In genomic region chr1:11800756-11801433, GRCh38 we compare ENCODE assay signal across 14 cellular contexts. TPM values are rescaled to one million over a fixed set of nuclear protein-coding genes. Genes with fewer than 3 reads are reported as not detected.
A peak's percentile ranks its signal among the peaks of the same experiment; 100 is the strongest.
DNase-seq lines count a peak whose midpoint lies in the region; ATAC-seq, FAIRE-seq and TF ChIP-seq lines count a peak whose summit lies in the region.
"Had no signal": no experiment of that assay in that cellular context is flagged by ENCODE, and none has a peak within 500 bp of the region (broad histone marks: within the 10 kb centered on the region; RNA-seq: fewer than 3 reads in every experiment).

No MANE protein-coding gene starts in this region.

- no peak for TF ChIP-seq POLR2A in heart left ventricle (IDR thresholded peaks at IDR 0.05)
- no peak for TF ChIP-seq POLR2A in spleen (IDR thresholded peaks at IDR 0.05)

- peaks cover 36% of the 10 kb centered on the region for H3K36me3 Mint-ChIP-seq in MCF 10A (ENCODE audit: insufficient read depth, unreplicated experiment)
- peaks cover 34% of the 10 kb centered on the region for H3K36me3 Mint-ChIP-seq in activated T-helper 2 cell treated with anti-CD3 and anti-CD28 coated beads, Interferon-gamma antibody, Interleukin-2, Interleukin-4, amounts not matched to agents 10 μg/mL and 5 μg/mL and 100 μg/mL, durations not matched to agents 14 hours and 24 hours and 36 hours (ENCODE audit: low read depth)

- peak overlapping the region in 11 of 12 donors; percentile 14 to 100 (median 99) for H3K27ac ChIP-seq in heart left ventricle
- peak overlapping the region in 6 of 8 donors; percentile 5 to 98 (median 97) for H3K27ac ChIP-seq in spleen

- no peaks in the 10 kb centered on the region for H3K9me3 ChIP-seq in heart left ventricle
- H3K9me3 ChIP-seq in spleen, result no peaks in the 10 kb centered on the region
- H3K9me3 ChIP-seq: Caco-2, mucosa of descending colon had no signal

- CTCF ChIA-PET in MCF 10A (lab: Yijun Ruan, JAX), result interaction anchor here (1.0 kb wide), 1 partner anchor 15 kb away, joined by 3 read pairs; no protein-coding TSS in a partner anchor

- intact Hi-C loops in heart left ventricle (cut with DNase I) (loop anchor here in 5 of 10 donors (5.0 to 10.0 kb wide), 3 partner anchors 64 to 526 kb away; partner anchors contain the start of genes AGTRAP (in 5 of the 5) and UBIAD1 (in 1 of the 5)), spleen (cut with DNase I; ENCODE audit: low total_unique reads) (loop anchor here (5.0 kb wide), 1 partner anchor 69 kb away; no protein-coding TSS in a partner anchor), MCF 10A (cut with micrococcal nuclease) (no loop called here)
- intact Hi-C loops in activated T-helper 2 cell treated with anti-CD3 and anti-CD28 coated beads, Interferon-gamma antibody, Interleukin-2, Interleukin-4, amounts not matched to agents 10 μg/mL and 5 μg/mL and 100 μg/mL, durations not matched to agents 14 hours and 24 hours and 36 hours (cut with micrococcal nuclease), result no loop called here

- DNase-seq in RCC 7860 (ENCODE audit: low spot score), result peak; percentile 91
- DNase-seq in heart left ventricle, result peak in 2 of 5 donors; percentile 13 to 51
- DNase-seq in spleen, result no peak
- DNase-seq in MCF 10A (ENCODE audit: unreplicated experiment), result no peak
- no peak for DNase-seq in activated T-helper 2 cell treated with anti-CD3 and anti-CD28 coated beads, Interferon-gamma antibody, Interleukin-2, Interleukin-4, amounts not matched to agents 10 μg/mL and 5 μg/mL and 100 μg/mL, durations not matched to agents 14 hours and 24 hours and 36 hours (ENCODE audit: low spot score)
- DNase-seq: activated CD4-positive, alpha-beta T cell treated with anti-CD3 and anti-CD28 coated beads, Interleukin-2, amount 50 U/mL, for 1 hour; activated gamma-delta T cell; Caco-2 had no signal

- BruUV-seq in MCF 10A (replicated peaks; lab: Mats Ljungman, UMichigan), result no TSS peak

- no peak for TF ChIP-seq CTCF in heart left ventricle (IDR thresholded peaks at IDR 0.05)
- TF ChIP-seq CTCF in spleen (IDR thresholded peaks at IDR 0.05 in 8 of 11, conservative IDR thresholded peaks at IDR 0.05 in 3 of 11), result no peak
- no peak for TF ChIP-seq CTCF in MCF 10A (IDR thresholded peaks at IDR 0.05; ENCODE audit: unreplicated experiment)

- ATAC-seq in heart left ventricle (no peak), HG03378 (IDR thresholded peaks at IDR 0.05; ENCODE audit: unreplicated experiment) (no peak)
- ATAC-seq: esophagus mucosa, mucosa of descending colon had no signal

- POLR2A ChIA-PET in MCF 10A (lab: Yijun Ruan, JAX), result interaction anchor here (4.6 to 4.9 kb wide), 2 partner anchors 12 to 64 kb away, joined by 63 to 87 read pairs; partner anchors contain the start of gene AGTRAP

- peaks cover 0 to 59% (median 38%) of the 10 kb centered on the region in 9 donors for H3K36me3 ChIP-seq in heart left ventricle
- H3K36me3 ChIP-seq in spleen, result peaks cover 0 to 63% (median 39%) of the 10 kb centered on the region in 6 donors

- no peaks in the 10 kb centered on the region for H3K27me3 ChIP-seq in heart left ventricle
- no peaks in the 10 kb centered on the region for H3K27me3 ChIP-seq in spleen (replicated peaks in 1 of 7)

- H3K4me3 ChIP-seq in heart left ventricle (peak overlapping the region in 7 of 12 donors; percentile 67 to 94 (median 84)), spleen (peak overlapping the region in 5 of 8 donors; percentile 65 to 97 (median 80))
- H3K4me3 ChIP-seq: mucosa of descending colon had no signal

- FAIRE-seq in RCC 7860 (lab: Jason Lieb, UNC), result peak; percentile 93

- no peak overlapping the region for H3K4me3 Mint-ChIP-seq in MCF 10A (ENCODE audit: unreplicated experiment)
- H3K4me3 Mint-ChIP-seq in activated T-helper 2 cell treated with anti-CD3 and anti-CD28 coated beads, Interferon-gamma antibody, Interleukin-2, Interleukin-4, amounts not matched to agents 10 μg/mL and 5 μg/mL and 100 μg/mL, durations not matched to agents 14 hours and 24 hours and 36 hours (ENCODE audit: low read depth), result no peak overlapping the region

- H3K27me3 Mint-ChIP-seq in MCF 10A (ENCODE audit: insufficient read depth, unreplicated experiment), result no peaks in the 10 kb centered on the region
- no peaks in the 10 kb centered on the region for H3K27me3 Mint-ChIP-seq in activated T-helper 2 cell treated with anti-CD3 and anti-CD28 coated beads, Interferon-gamma antibody, Interleukin-2, Interleukin-4, amounts not matched to agents 10 μg/mL and 5 μg/mL and 100 μg/mL, durations not matched to agents 14 hours and 24 hours and 36 hours (ENCODE audit: low read depth)
- H3K27me3 Mint-ChIP-seq: central memory CD8-positive, alpha-beta T cell had no signal

- H3K4me1 ChIP-seq in heart left ventricle, result peaks cover 19 to 87% (median 65%) of the 10 kb centered on the region in 12 donors
- H3K4me1 ChIP-seq in spleen, result peaks cover 40 to 96% (median 74%) of the 10 kb centered on the region in 6 donors

- 58 to 81% (median 71%) methylated on average over 16 to 21 of the region's 21 CpGs for WGBS in heart left ventricle, 4 donors
- 81 to 93% (median 88%) methylated on average over 14 to 21 of the region's 21 CpGs for WGBS in spleen, 5 donors

- H3K27ac Mint-ChIP-seq in MCF 10A (ENCODE audit: low read depth, unreplicated experiment), result no peak overlapping the region
- H3K27ac Mint-ChIP-seq in activated T-helper 2 cell treated with anti-CD3 and anti-CD28 coated beads, Interferon-gamma antibody, Interleukin-2, Interleukin-4, amounts not matched to agents 10 μg/mL and 5 μg/mL and 100 μg/mL, durations not matched to agents 14 hours and 24 hours and 36 hours, result no peak overlapping the region

- no peaks in the 10 kb centered on the region for H3K9me3 Mint-ChIP-seq in MCF 10A (ENCODE audit: unreplicated experiment)
- no peaks in the 10 kb centered on the region for H3K9me3 Mint-ChIP-seq in activated T-helper 2 cell treated with anti-CD3 and anti-CD28 coated beads, Interferon-gamma antibody, Interleukin-2, Interleukin-4, amounts not matched to agents 10 μg/mL and 5 μg/mL and 100 μg/mL, durations not matched to agents 14 hours and 24 hours and 36 hours
- H3K9me3 Mint-ChIP-seq: central memory CD8-positive, alpha-beta T cell had no signal

- peaks cover 17% of the 10 kb centered on the region for H3K4me1 Mint-ChIP-seq in MCF 10A (ENCODE audit: insufficient read depth, unreplicated experiment)
- peaks cover 28% of the 10 kb centered on the region for H3K4me1 Mint-ChIP-seq in activated T-helper 2 cell treated with anti-CD3 and anti-CD28 coated beads, Interferon-gamma antibody, Interleukin-2, Interleukin-4, amounts not matched to agents 10 μg/mL and 5 μg/mL and 100 μg/mL, durations not matched to agents 14 hours and 24 hours and 36 hours (ENCODE audit: low read depth)

RNA-seq across cellular contexts. Expression of gene MTHFR, which starts 4.9 kb away (rescaled TPM):
- 10 to 100 TPM; 26.9 to 61.2 (median 38.1) TPM for total RNA-seq in heart left ventricle
- polyA plus RNA-seq in heart left ventricle, result 10 to 100 TPM; 21.9 to 45.9 TPM
- total RNA-seq in spleen, result 10 to 100 TPM; 46.5 to 79.8 (median 76.0) TPM
- polyA plus RNA-seq in spleen, result 10 to 100 TPM in 1 of 3 donors, 1 to 10 TPM in 2; 6.7 to 23.4 (median 8.3) TPM
- total RNA-seq in MCF 10A (2022), result 14.0 and 17.8 TPM in 2 replicates
- 18.8 and 21.4 TPM in 2 replicates for total RNA-seq in activated T-helper 2 cell treated with anti-CD3 and anti-CD28 coated beads, Interferon-gamma antibody, Interleukin-2, Interleukin-4, amounts not matched to agents 10 μg/mL and 5 μg/mL and 100 μg/mL, durations not matched to agents 14 hours and 24 hours and 36 hours

RNA-seq across cellular contexts. Expression of gene CLCN6, which starts 5.1 kb away (rescaled TPM):
- 10 to 100 TPM; 11.6 to 21.5 (median 17.2) TPM for total RNA-seq in heart left ventricle
- 10 to 100 TPM; 10.2 to 17.2 TPM for polyA plus RNA-seq in heart left ventricle
- total RNA-seq in spleen, result 10 to 100 TPM; 21.2 to 34.4 (median 27.9) TPM
- polyA plus RNA-seq in spleen, result 10 to 100 TPM in 2 of 3 donors, 1 to 10 TPM in 1; 6.3 to 13.5 (median 12.4) TPM
- 12.3 and 24.7 TPM in 2 replicates for total RNA-seq in MCF 10A (2022)
- total RNA-seq in activated T-helper 2 cell treated with anti-CD3 and anti-CD28 coated beads, Interferon-gamma antibody, Interleukin-2, Interleukin-4, amounts not matched to agents 10 μg/mL and 5 μg/mL and 100 μg/mL, durations not matched to agents 14 hours and 24 hours and 36 hours, result 18.8 and 18.9 TPM in 2 replicates

RNA-seq across cellular contexts. Expression of gene C1orf167, which starts 38.9 kb away (rescaled TPM):
- total RNA-seq in heart left ventricle, result 1 to 10 TPM; 1.5 to 7.6 (median 3.1) TPM
- 1 to 10 TPM; 4.1 to 4.9 TPM for polyA plus RNA-seq in heart left ventricle
- total RNA-seq in spleen, result 1 to 10 TPM in 1 of 7 donors, under 1 TPM in 5, not detected in 1; 0.74 to 4.8 (median 0.86) TPM
- 1 to 10 TPM in 2 of 3 donors, under 1 TPM in 1; 0.96 to 1.7 (median 1.7) TPM for polyA plus RNA-seq in spleen
- not detected in 2 replicates for total RNA-seq in MCF 10A (2022)
- not detected in 2 replicates for total RNA-seq in activated T-helper 2 cell treated with anti-CD3 and anti-CD28 coated beads, Interferon-gamma antibody, Interleukin-2, Interleukin-4, amounts not matched to agents 10 μg/mL and 5 μg/mL and 100 μg/mL, durations not matched to agents 14 hours and 24 hours and 36 hours
- total RNA-seq: T-helper 1 cell treated with Interleukin-12 subunit alpha and Interleukin-12 subunit beta and Interleukin-4 antibody, amounts not matched to agents 30 ng/mL and 1 ng/mL, for 36 hours had no signal

RNA-seq across cellular contexts. Expression of gene NPPA, which starts 46.7 kb away (rescaled TPM):
- total RNA-seq in heart left ventricle (1,000 to 10,000 TPM in 1 of 9 donors, 100 to 1,000 TPM in 8; 126 to 3,156 (median 279) TPM), spleen (1 to 10 TPM in 1 of 7 donors, not detected in 6; 2.6 TPM), MCF 10A (2022) (not detected in 2 replicates)
- polyA plus RNA-seq in heart left ventricle (1,000 to 10,000 TPM in 1 of 2 donors, 10 to 100 TPM in 1; 59.9 to 1,418 TPM), spleen (1 to 10 TPM in 1 of 3 donors, under 1 TPM in 2; 0.22 to 2.9 (median 0.24) TPM)
- not detected in 2 replicates for total RNA-seq in activated T-helper 2 cell treated with anti-CD3 and anti-CD28 coated beads, Interferon-gamma antibody, Interleukin-2, Interleukin-4, amounts not matched to agents 10 μg/mL and 5 μg/mL and 100 μg/mL, durations not matched to agents 14 hours and 24 hours and 36 hours
- total RNA-seq: Caco-2; esophagus mucosa; renal cortical epithelial cell; T-helper 1 cell treated with Interleukin-12 subunit alpha and Interleukin-12 subunit beta and Interleukin-4 antibody, amounts not matched to agents 30 ng/mL and 1 ng/mL, for 36 hours had no signal

RNA-seq across cellular contexts. Expression of gene NPPB, which starts 57.9 kb away (rescaled TPM):
- 1,000 to 10,000 TPM in 1 of 9 donors, 100 to 1,000 TPM in 4, 10 to 100 TPM in 4; 14.4 to 1,297 (median 252) TPM for total RNA-seq in heart left ventricle
- polyA plus RNA-seq in heart left ventricle, result 1,000 to 10,000 TPM in 1 of 2 donors, 100 to 1,000 TPM in 1; 197 to 7,924 TPM
- not detected for total RNA-seq in spleen
- polyA plus RNA-seq in spleen, result under 1 TPM; 0.38 to 0.80 (median 0.57) TPM
- not detected in 2 replicates for total RNA-seq in MCF 10A (2022)
- total RNA-seq in activated T-helper 2 cell treated with anti-CD3 and anti-CD28 coated beads, Interferon-gamma antibody, Interleukin-2, Interleukin-4, amounts not matched to agents 10 μg/mL and 5 μg/mL and 100 μg/mL, durations not matched to agents 14 hours and 24 hours and 36 hours, result not detected in 2 replicates
- total RNA-seq: esophagus mucosa; mucosa of descending colon; renal cortical epithelial cell; T-helper 1 cell treated with Interleukin-12 subunit alpha and Interleukin-12 subunit beta and Interleukin-4 antibody, amounts not matched to agents 30 ng/mL and 1 ng/mL, for 36 hours had no signal
